ENCODE assay signal across 1 cellular context in genomic region chr1:173660306-173660705, GRCh38.
TF ChIP-seq lines count a peak whose summit lies in the region.

No MANE protein-coding gene starts in this region.

TF ChIP-seq in WTC11, 78 proteins besides CTCF, POLR2A, EP300 and RAD21:
- TF ChIP-seq ZNF671 (CRISPR knock-in tag; IDR thresholded peaks at IDR 0.05) (no peak), SMAD3 (CRISPR knock-in tag; IDR thresholded peaks at IDR 0.05; ENCODE audit: borderline replicate concordance) (no peak), GTF2I (CRISPR knock-in tag; conservative IDR thresholded peaks at IDR 0.05) (no peak), ERG (CRISPR knock-in tag; IDR thresholded peaks at IDR 0.05) (no peak), ZNF532 (CRISPR knock-in tag; IDR thresholded peaks at IDR 0.05; ENCODE audit: borderline replicate concordance) (no peak), NFATC4 (CRISPR knock-in tag; IDR thresholded peaks at IDR 0.05) (no peak), ZNF416 (CRISPR knock-in tag; IDR thresholded peaks at IDR 0.05) (no peak), CREB1 (CRISPR knock-in tag; IDR thresholded peaks at IDR 0.05) (no peak), E2F5 (CRISPR knock-in tag; IDR thresholded peaks at IDR 0.05) (no peak), GRHL2 (CRISPR knock-in tag; IDR thresholded peaks at IDR 0.05; ENCODE audit: insufficient replicate concordance, severe bottlenecking) (no peak), TEAD1 (CRISPR knock-in tag; IDR thresholded peaks at IDR 0.05) (no peak), PRRX2 (CRISPR knock-in tag; IDR thresholded peaks at IDR 0.05) (no peak), NFE2L1 (CRISPR knock-in tag; IDR thresholded peaks at IDR 0.05) (no peak), USF2 (CRISPR knock-in tag; IDR thresholded peaks at IDR 0.05) (no peak), GABPB1 (CRISPR knock-in tag; IDR thresholded peaks at IDR 0.05) (no peak), ZBTB43 (CRISPR knock-in tag; IDR thresholded peaks at IDR 0.05) (no peak), ZNF138 (CRISPR knock-in tag; conservative IDR thresholded peaks at IDR 0.05) (no peak), AR (CRISPR knock-in tag; IDR thresholded peaks at IDR 0.05) (no peak)
